ENCODE assay signal across 15 cellular contexts in genomic region chr18:70132999-70133398, GRCh38.
DNase-seq lines count a peak whose midpoint lies in the region; ATAC-seq, FAIRE-seq and TF ChIP-seq lines count a peak whose summit lies in the region.
"Had no signal": no experiment of that assay in that cellular context is flagged by ENCODE, and none has a peak within 500 bp of the region (broad histone marks: within the 10 kb centered on the region; RNA-seq: fewer than 3 reads in every experiment).

No MANE protein-coding gene starts in this region.

- H3K4me2 ChIP-seq in astrocyte (ENCODE audit: low read length) = peak overlapping the region; percentile 47

- WGBS in gastroesophageal sphincter (ENCODE audit: low coverage in 1 of 2), 2 donors = 13 to 38% methylated on average over 2 of the region's 2 CpGs

- TF ChIP-seq CTCF in cardiac muscle cell (IDR thresholded peaks at IDR 0.05; ENCODE audit: low read depth, low read length) = no peak
- no peak for TF ChIP-seq CTCF in astrocyte (IDR thresholded peaks at IDR 0.05; ENCODE audit: insufficient read depth, low read depth, low read length)
- no peak for TF ChIP-seq CTCF in gastroesophageal sphincter (IDR thresholded peaks at IDR 0.05)

- no peak overlapping the region for H3K27ac ChIP-seq in cardiac muscle cell
- H3K27ac ChIP-seq in astrocyte (ENCODE audit: low read depth, low read length) = peak overlapping the region; percentile 72
- H3K27ac ChIP-seq in gastroesophageal sphincter = no peak overlapping the region
- H3K27ac ChIP-seq in substantia nigra (ENCODE audit: low read depth, low read length, poor library complexity, severe bottlenecking) = peak overlapping the region; percentile 33

- H3K4me1 ChIP-seq in cardiac muscle cell (ENCODE audit: low read depth) (peaks cover 7% of the 10 kb centered on the region), astrocyte (ENCODE audit: insufficient read depth, low read length) (peaks cover 9% of the 10 kb centered on the region), gastroesophageal sphincter (no peaks in the 10 kb centered on the region)

- ATAC-seq in gastroesophageal sphincter (peak; percentile 5), GM18505 (IDR thresholded peaks at IDR 0.05; ENCODE audit: unreplicated experiment) (no peak)

- H2AFZ ChIP-seq in astrocyte (ENCODE audit: low read depth, low read length) = no peak overlapping the region

- H3K4me3 Mint-ChIP-seq in astrocyte (ENCODE audit: unreplicated experiment) = no peak overlapping the region
- H3K4me3 Mint-ChIP-seq: memory B cell had no signal

- no peak for TF ChIP-seq EP300 in gastroesophageal sphincter (IDR thresholded peaks at IDR 0.05)

- no peak overlapping the region for H3K4me3 ChIP-seq in cardiac muscle cell
- no peak overlapping the region for H3K4me3 ChIP-seq in astrocyte (ENCODE audit: insufficient read depth, low read depth, low read length)
- H3K4me3 ChIP-seq in gastroesophageal sphincter = no peak overlapping the region

- H4K20me1 ChIP-seq in astrocyte (ENCODE audit: insufficient read depth, low read length) = no peaks in the 10 kb centered on the region

- H3K9ac ChIP-seq in astrocyte (ENCODE audit: low read length) = peak overlapping the region; percentile 40

- H3K27me3 ChIP-seq in cardiac muscle cell = no peaks in the 10 kb centered on the region
- no peaks in the 10 kb centered on the region for H3K27me3 ChIP-seq in astrocyte (ENCODE audit: insufficient read depth, low read length)
- no peaks in the 10 kb centered on the region for H3K27me3 ChIP-seq in gastroesophageal sphincter

- peak; percentile 97 for FAIRE-seq in astrocyte (lab: Jason Lieb, UNC)
- FAIRE-seq: GM19239 had no signal

- H3K9me3 ChIP-seq in cardiac muscle cell (ENCODE audit: low read depth) (no peaks in the 10 kb centered on the region), astrocyte (ENCODE audit: insufficient read depth, low read depth, low read length) (no peaks in the 10 kb centered on the region), gastroesophageal sphincter (no peaks in the 10 kb centered on the region)

- H3K27ac Mint-ChIP-seq in astrocyte (ENCODE audit: unreplicated experiment) = peak overlapping the region; percentile 71
- H3K27ac Mint-ChIP-seq: memory B cell had no signal

- no peaks in the 10 kb centered on the region for H3K9me3 Mint-ChIP-seq in astrocyte (ENCODE audit: unreplicated experiment)

- no peaks in the 10 kb centered on the region for H3K27me3 Mint-ChIP-seq in astrocyte (ENCODE audit: low read depth, unreplicated experiment)
- H3K27me3 Mint-ChIP-seq: memory B cell had no signal

- intact Hi-C loops in cardiac septum (cut with DNase I) = no loop called here

- peaks cover 16% of the 10 kb centered on the region for H3K4me1 Mint-ChIP-seq in astrocyte (ENCODE audit: low read depth, unreplicated experiment)
- H3K4me1 Mint-ChIP-seq: memory B cell had no signal

- DNase-seq in cardiac muscle cell (ENCODE audit: low read depth in 1 of 2, low spot score in 1 of 2) = peak; percentile 1 to 67
- DNase-seq in cardiac septum (ENCODE audit: low spot score) = no peak
- peak; percentile 94 for DNase-seq in astrocyte (ENCODE audit: low read depth)
- no peak for DNase-seq in substantia nigra (lab: John Stamatoyannopoulos, UW)
- DNase-seq in stimulated activated CD4-positive, alpha-beta T cell treated with anti-CD3 and anti-CD28 coated beads, Interleukin-2, amount 100 ng/mL, for 48 hours = no peak
- DNase-seq in activated CD4-positive, alpha-beta T cell treated with anti-CD3 and anti-CD28 coated beads for 1 hour = no peak
- DNase-seq: ACHN; activated CD4-positive, alpha-beta T cell treated with anti-CD3 and anti-CD28 coated beads for 48 hours; activated naive CD4-positive, alpha-beta T cell; erythroblast; NCI-H2081 had no signal

- H3K79me2 ChIP-seq in astrocyte (ENCODE audit: insufficient read depth, low read length) = no peaks in the 10 kb centered on the region

- no peaks in the 10 kb centered on the region for H3K36me3 Mint-ChIP-seq in astrocyte (ENCODE audit: low read depth, unreplicated experiment)

- TF ChIP-seq POLR2A in gastroesophageal sphincter (IDR thresholded peaks at IDR 0.05) = no peak
- no peak for TF ChIP-seq POLR2A in GM18505 (IDR thresholded peaks at IDR 0.05; ENCODE audit: borderline replicate concordance, extremely low read depth, insufficient read depth, insufficient read length)

- H3K36me3 ChIP-seq in cardiac muscle cell = no peaks in the 10 kb centered on the region
- no peaks in the 10 kb centered on the region for H3K36me3 ChIP-seq in astrocyte (ENCODE audit: insufficient read depth, low read length)
- peaks cover 0 to 42% of the 10 kb centered on the region in 2 donors for H3K36me3 ChIP-seq in gastroesophageal sphincter

Comparison
In these comparisons a context has a peak if more than half of its experiments do, and no peak if none do; other contexts are left out.
1. DNase-seq: peak in cardiac muscle cell (2 of 2) and astrocyte (single experiment); none in cardiac septum (single experiment), substantia nigra (0 of 49), stimulated activated CD4-positive, alpha-beta T cell treated with anti-CD3 and anti-CD28 coated beads, Interleukin-2, amount 100 ng/mL, for 48 hours (0 of 2) and activated CD4-positive, alpha-beta T cell treated with anti-CD3 and anti-CD28 coated beads for 1 hour (single experiment).
2. H3K27ac ChIP-seq: peak in astrocyte (single experiment) and substantia nigra (single experiment); none in cardiac muscle cell (single experiment) and gastroesophageal sphincter (0 of 4).